Comparison of ENCODE assay signal across 9 cellular contexts in genomic region chr6:96520039-96520850, GRCh38. TPM values are rescaled to one million over a fixed set of nuclear protein-coding genes. Genes with fewer than 3 reads are reported as not detected.
DNase-seq lines count a peak whose midpoint lies in the region; ATAC-seq and TF ChIP-seq lines count a peak whose summit lies in the region.
"Had no signal": no experiment of that assay in that cellular context is flagged by ENCODE, and none has a peak within 500 bp of the region (broad histone marks: within the 10 kb centered on the region; RNA-seq: fewer than 3 reads in every experiment).

No MANE protein-coding gene starts in this region.

- H3K79me2 ChIP-seq in GM23338 (replicated peaks; ENCODE audit: insufficient read depth), result 0 out of 2 replicates have a peak, but pooled peaks cover 4% of the 10 kb centered on the region

- H3K4me1 ChIP-seq in GM23338 (ENCODE audit: insufficient read depth), result peaks cover 17% of the 10 kb centered on the region; the same call in 1 of the 2 replicates
- peaks cover 18% of the 10 kb centered on the region for H3K4me1 ChIP-seq in psoas muscle

- intact Hi-C loops in psoas muscle (cut with DNase I), result loop anchor here in 1 of 2 donors (5.0 to 10.0 kb wide), 2 partner anchors 37 to 375 kb away; partner anchors contain the start of gene NDUFAF4

- no peaks in the 10 kb centered on the region for H3K27me3 ChIP-seq in GM23338 (ENCODE audit: insufficient read depth)
- no peaks in the 10 kb centered on the region for H3K27me3 ChIP-seq in psoas muscle (ENCODE audit: insufficient read depth in 3 of 3, low read length in 2 of 3)
- H3K27me3 ChIP-seq: Peyer's patch had no signal

- no peaks in the 10 kb centered on the region for H3K9me2 ChIP-seq in GM23338 (ENCODE audit: insufficient read depth)

- H3K4me3 Mint-ChIP-seq in GM23338, result peak overlapping the region; percentile 99

- H3F3A ChIP-seq in GM23338 (replicated peaks; ENCODE audit: low read depth), result no peaks in the 10 kb centered on the region

- DNase-seq in GM23338 (ENCODE audit: low spot score) (peak; percentile 72), SK-N-MC (ENCODE audit: low read depth, low spot score) (no peak), fibroblast of mammary gland (ENCODE audit: low read depth) (peak; percentile 15), psoas muscle (no peak), H4 (ENCODE audit: low spot score) (no peak)
- no peak for DNase-seq in stimulated activated CD4-positive, alpha-beta T cell treated with anti-CD3 and anti-CD28 coated beads, Interleukin-4, amount 100 ng/mL, for 24 hours

- ATAC-seq in GM23338, result peak; percentile 25
- no peak for ATAC-seq in psoas muscle
- no peak for ATAC-seq in GM21529 (IDR thresholded peaks at IDR 0.05; ENCODE audit: unreplicated experiment)
- ATAC-seq in HG02571 (IDR thresholded peaks at IDR 0.05; ENCODE audit: unreplicated experiment), result no peak

- H3K4me1 Mint-ChIP-seq in GM23338, result peaks cover 28% of the 10 kb centered on the region

- H4K20me1 ChIP-seq in GM23338 (replicated peaks; ENCODE audit: insufficient read depth), result no peaks in the 10 kb centered on the region

- H3K27ac ChIP-seq in GM23338 (ENCODE audit: low read depth) (peak overlapping the region; percentile 70; the same call in 1 of the 2 replicates), SK-N-MC (no peak overlapping the region), psoas muscle (no peak overlapping the region)

- no peak overlapping the region for H2AFZ ChIP-seq in GM23338

- peaks cover 8% of the 10 kb centered on the region for H3K27me3 Mint-ChIP-seq in GM23338 (ENCODE audit: insufficient read depth, low read depth, poor library complexity)

- no peak for TF ChIP-seq CTCF in GM23338 (conservative IDR thresholded peaks at IDR 0.05; ENCODE audit: low read depth in 2 of 2)
- no peak for TF ChIP-seq CTCF in fibroblast of mammary gland (conservative IDR thresholded peaks at IDR 0.05; ENCODE audit: control insufficient read depth, insufficient read depth, low read depth, low read length)
- TF ChIP-seq CTCF in psoas muscle (IDR thresholded peaks at IDR 0.05), result no peak

- H3K4me2 ChIP-seq in GM23338, result peak overlapping the region; percentile 88

- H3K4me3 ChIP-seq in GM23338 (peak overlapping the region; percentile 74), SK-N-MC (peak overlapping the region; percentile 98), fibroblast of mammary gland (ENCODE audit: control insufficient read depth, low read depth, low read length) (peak overlapping the region; percentile 82), psoas muscle (peak overlapping the region; percentile 94)

- H3K36me3 ChIP-seq in GM23338 (ENCODE audit: insufficient read depth) (no peaks in the 10 kb centered on the region), SK-N-MC (ENCODE audit: insufficient read depth, low read length) (0 out of 2 replicates have a peak, but pooled peaks cover 17% of the 10 kb centered on the region), psoas muscle (ENCODE audit: insufficient read depth in 1 of 2, low read depth in 1 of 2) (peaks cover 0 to 21% of the 10 kb centered on the region in 2 donors)

- no peaks in the 10 kb centered on the region for H3K9me3 Mint-ChIP-seq in GM23338

- peak overlapping the region; percentile 97 for H3K27ac Mint-ChIP-seq in GM23338

- H3K36me3 Mint-ChIP-seq in GM23338 (ENCODE audit: low read depth), result no peaks in the 10 kb centered on the region

- H3K9me3 ChIP-seq in SK-N-MC (ENCODE audit: low read depth, low read length) (no peaks in the 10 kb centered on the region), psoas muscle (no peaks in the 10 kb centered on the region)
- H3K9me3 ChIP-seq: Peyer's patch had no signal

- peak overlapping the region; percentile 91 for H3K9ac ChIP-seq in SK-N-MC (ENCODE audit: insufficient read length)

- 69 to 70% (median 69%) methylated on average over 7 of the region's 7 CpGs for WGBS in psoas muscle, 3 donors

TF ChIP-seq in GM23338, 12 proteins besides CTCF, POLR2A, EP300 and RAD21 (continues in another document):
- TF ChIP-seq CREB1 (CRISPR knock-in tag; IDR thresholded peaks at IDR 0.05; ENCODE audit: low read depth) (0 out of 2 replicates have a peak, but pooled peaks have one; percentile 15), STAT1 (IDR thresholded peaks at IDR 0.05; ENCODE audit: unreplicated experiment) (no peak), EZH2 (IDR thresholded peaks at IDR 0.05; ENCODE audit: low read depth, unreplicated experiment) (no peak), ZNF331 (CRISPR knock-in tag; IDR thresholded peaks at IDR 0.05; ENCODE audit: low read depth) (peak; percentile 27; the same call in 1 of the 2 replicates), ZNF114 (CRISPR knock-in tag; IDR thresholded peaks at IDR 0.05) (no peak; the same call in 1 of the 2 replicates), NANOG (IDR thresholded peaks at IDR 0.05; ENCODE audit: borderline replicate concordance) (no peak), ZNF462 (CRISPR knock-in tag; IDR thresholded peaks at IDR 0.05) (peak; percentile 77; the same call in 1 of the 2 replicates), POLR2AphosphoS5 (IDR thresholded peaks at IDR 0.05; ENCODE audit: low read depth) (no peak)

RNA-seq across cellular contexts. Expression of gene UFL1, which starts 1.4 kb away (rescaled TPM):
- 9.0 and 13.3 TPM in 2 replicates for total RNA-seq in GM23338 (2014; rRNA removed; shearing (Covaris generic))
- polyA plus RNA-seq in GM23338 (2016; fragmentation: Nextera tagmentation; extraction: Ambion mirVana) (8.8 and 9.9 TPM in 2 replicates), psoas muscle (10 to 100 TPM in 2 of 3 donors, 1 to 10 TPM in 1; 7.9 to 23.6 (median 14.9) TPM)
- 10 to 100 TPM; 24.7 to 26.7 (median 25.9) TPM for total RNA-seq in psoas muscle
- total RNA-seq in H4 (2014; rRNA removed; shearing (Covaris generic)), result 6.1 and 10.8 TPM in 2 replicates

RNA-seq across cellular contexts. Expression of gene FHL5, which starts 42.7 kb away (rescaled TPM):
- not detected in 2 replicates for total RNA-seq in GM23338 (2014; rRNA removed; shearing (Covaris generic))
- polyA plus RNA-seq in GM23338 (2016; fragmentation: Nextera tagmentation; extraction: Ambion mirVana) (not detected in 2 replicates), psoas muscle (1 to 10 TPM; 2.4 to 7.1 (median 3.9) TPM)
- 10 to 100 TPM in 1 of 4 donors, 1 to 10 TPM in 3; 6.1 to 17.2 (median 8.7) TPM for total RNA-seq in psoas muscle
- not detected in 2 replicates for total RNA-seq in H4 (2014; rRNA removed; shearing (Covaris generic))

Comparison
In these comparisons a context has a peak if more than half of its experiments do, and no peak if none do; other contexts are left out.
1. DNase-seq: peak in GM23338 (single experiment) and fibroblast of mammary gland (single experiment); none in SK-N-MC (single experiment), psoas muscle (0 of 2), H4 (single experiment) and stimulated activated CD4-positive, alpha-beta T cell treated with anti-CD3 and anti-CD28 coated beads, Interleukin-4, amount 100 ng/mL, for 24 hours (single experiment).
2. Peak in every context shown above with its lines, with median percentiles within 50 percentile points of each other: H3K4me3 ChIP-seq.